Comparison of ENCODE assay signal across 1 cellular context in genomic region chr12:53502983-53503728, GRCh38.
TF ChIP-seq lines count a peak whose summit lies in the region.

No MANE protein-coding gene starts in this region.

TF ChIP-seq in A549, 52 proteins besides CTCF, POLR2A, EP300 and RAD21:
- TF ChIP-seq NFE2L2 (conservative IDR thresholded peaks at IDR 0.05; ENCODE audit: low read length), result no peak
